Comparison of ENCODE assay signal across 23 cellular contexts in genomic region chr6:40391851-40392595, GRCh38.
"Had no signal": no experiment of that assay in that cellular context is flagged by ENCODE, and none has a peak within 500 bp of the region (broad histone marks: within the 10 kb centered on the region; RNA-seq: fewer than 3 reads in every experiment).

No MANE protein-coding gene starts in this region.

- DNase-seq: cerebellar nuclear complex; effector CD4-positive, alpha-beta T cell; foreskin keratinocyte; glutamatergic neuron; heart right ventricle; hippocampal formation; left ventricle myocardium superior; lower lobe of right lung; natural killer cell; right lobe of liver; small intestine; stimulated activated CD4-positive, alpha-beta T cell treated with anti-CD3 and anti-CD28 coated beads, Interleukin-15, amount 100 ng/mL, for 24 hours; stimulated activated CD4-positive, alpha-beta T cell treated with anti-CD3 and anti-CD28 coated beads, Interleukin-2, amount 100 ng/mL, for 48 hours; stimulated activated naive B cell treated with anti-CD40 and anti-IgM and Interleukin-4, amounts not matched to agents 10 μg/mL and 1 μg/mL and 100 μg/mL, for 72 hours; stomach; thyroid gland; trophoblast cell had no signal

- H3K4me3 ChIP-seq: dorsolateral prefrontal cortex, heart right ventricle, lower lobe of right lung, right lobe of liver, stomach, thyroid gland had no signal

- H3K9me3 ChIP-seq: heart right ventricle, lower lobe of right lung, neutrophil, right lobe of liver, stomach, thyroid gland had no signal

- H3K36me3 Mint-ChIP-seq: natural killer cell; stimulated activated naive B cell treated with anti-CD40 and anti-IgM and Interleukin-4, amounts not matched to agents 10 μg/mL and 1 μg/mL and 100 μg/mL, for 72 hours had no signal

- H3K27me3 ChIP-seq: dorsolateral prefrontal cortex, right lobe of liver, thyroid gland had no signal

- ATAC-seq: esophagus mucosa; foreskin keratinocyte; heart right ventricle; left ventricle myocardium superior; lower lobe of right lung; right lobe of liver; stimulated activated naive B cell treated with anti-CD40 and anti-IgM and Interleukin-4, amounts not matched to agents 10 μg/mL and 1 μg/mL and 100 μg/mL, for 72 hours had no signal

- H3K36me3 ChIP-seq: heart right ventricle, lower lobe of right lung, neutrophil, right lobe of liver, stomach, thyroid gland had no signal

- H3K4me3 Mint-ChIP-seq: natural killer cell; stimulated activated naive B cell treated with anti-CD40 and anti-IgM and Interleukin-4, amounts not matched to agents 10 μg/mL and 1 μg/mL and 100 μg/mL, for 72 hours had no signal

- H3K27ac ChIP-seq: dorsolateral prefrontal cortex, epithelial cell of prostate, foreskin keratinocyte, heart right ventricle, lower lobe of right lung, neutrophil, parathyroid adenoma, right lobe of liver, stomach, thyroid gland had no signal

- H3K9me3 Mint-ChIP-seq: natural killer cell; stimulated activated naive B cell treated with anti-CD40 and anti-IgM and Interleukin-4, amounts not matched to agents 10 μg/mL and 1 μg/mL and 100 μg/mL, for 72 hours had no signal

- H3K4me1 ChIP-seq: heart right ventricle, lower lobe of right lung, parathyroid adenoma had no signal

- H3K27ac Mint-ChIP-seq: progenitor cell of endocrine pancreas; stimulated activated naive B cell treated with anti-CD40 and anti-IgM and Interleukin-4, amounts not matched to agents 10 μg/mL and 1 μg/mL and 100 μg/mL, for 72 hours had no signal
